9 cellular contexts compared by ENCODE assay signal in genomic region chr10:104920476-104920875, GRCh38.
"Had no signal": no experiment of that assay in that cellular context is flagged by ENCODE, and none has a peak within 500 bp of the region (broad histone marks: within the 10 kb centered on the region; RNA-seq: fewer than 3 reads in every experiment).

No MANE protein-coding gene starts in this region.

- ATAC-seq: GM23338, HCT116 had no signal

- H3K4me3 ChIP-seq: GM23248, GM23338, HAP-1 had no signal

- DNase-seq: GM23248, GOT3, H7, H9, HCEC 1CT, HFFc6 had no signal

- H3K9me3 Mint-ChIP-seq: GM23338, H9 had no signal

- H3K27ac Mint-ChIP-seq: GM23338, H9, HFFc6 had no signal

- H3K4me1 ChIP-seq: HAP-1 had no signal

- H3K9me3 ChIP-seq: HAP-1 had no signal

- H3K36me3 ChIP-seq: HAP-1 had no signal

- H3K4me3 Mint-ChIP-seq: GM23338, H9, HFFc6 had no signal

- H3K27ac ChIP-seq: GM23248 had no signal
